ENCODE assay signal across 1 cellular context in the genomic region with DNA sequence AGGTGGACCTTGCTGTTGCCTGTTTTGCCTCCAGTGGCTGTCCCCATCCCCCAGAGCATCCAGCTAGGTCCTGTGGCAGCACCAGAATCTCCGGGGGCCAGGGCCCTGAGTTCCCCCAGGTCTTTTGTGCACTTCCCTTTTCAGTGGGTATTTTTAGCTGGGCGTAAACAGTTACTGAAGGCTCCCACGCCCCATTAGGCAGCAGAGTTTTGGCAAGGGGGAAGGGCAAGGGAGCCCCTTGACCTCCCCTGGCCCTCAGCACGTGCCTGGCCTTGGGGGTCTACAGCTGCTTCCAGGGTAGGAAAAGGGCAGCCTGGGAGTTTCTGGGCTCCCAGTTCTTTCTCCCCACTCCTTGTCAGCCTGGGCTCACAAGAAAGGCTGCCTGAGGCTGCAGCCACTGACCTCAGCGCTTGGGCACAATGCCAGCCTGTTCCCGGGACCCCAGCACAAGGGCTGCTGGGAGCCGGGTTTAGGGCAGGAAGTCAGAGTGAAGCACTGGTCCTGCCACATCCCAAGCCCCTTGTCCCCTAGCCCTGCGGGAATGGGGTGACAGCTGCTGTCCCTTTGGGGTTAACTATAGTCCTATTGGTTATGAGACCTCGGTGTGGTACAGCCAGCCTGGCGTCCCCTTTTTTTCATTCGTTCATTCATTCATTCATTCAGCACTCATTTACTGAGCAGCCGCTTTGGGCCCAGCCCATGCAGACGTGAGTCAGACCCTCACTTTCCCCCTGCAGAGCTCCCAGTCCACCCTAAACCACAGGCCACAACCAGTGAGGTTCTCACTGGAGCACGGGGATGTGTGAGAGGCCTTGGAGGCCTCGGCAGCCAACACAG.
TF ChIP-seq lines count a peak whose summit lies in the region.

No MANE protein-coding gene starts in this region.

TF ChIP-seq in H1, 55 proteins besides CTCF, POLR2A, EP300 and RAD21:
- TF ChIP-seq, protein P1, sequence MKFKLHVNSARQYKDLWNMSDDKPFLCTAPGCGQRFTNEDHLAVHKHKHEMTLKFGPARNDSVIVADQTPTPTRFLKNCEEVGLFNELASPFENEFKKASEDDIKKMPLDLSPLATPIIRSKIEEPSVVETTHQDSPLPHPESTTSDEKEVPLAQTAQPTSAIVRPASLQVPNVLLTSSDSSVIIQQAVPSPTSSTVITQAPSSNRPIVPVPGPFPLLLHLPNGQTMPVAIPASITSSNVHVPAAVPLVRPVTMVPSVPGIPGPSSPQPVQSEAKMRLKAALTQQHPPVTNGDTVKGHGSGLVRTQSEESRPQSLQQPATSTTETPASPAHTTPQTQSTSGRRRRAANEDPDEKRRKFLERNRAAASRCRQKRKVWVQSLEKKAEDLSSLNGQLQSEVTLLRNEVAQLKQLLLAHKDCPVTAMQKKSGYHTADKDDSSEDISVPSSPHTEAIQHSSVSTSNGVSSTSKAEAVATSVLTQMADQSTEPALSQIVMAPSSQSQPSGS (IDR thresholded peaks at IDR 0.05; ENCODE audit: low read length), result no peak
- TF ChIP-seq, protein P2, sequence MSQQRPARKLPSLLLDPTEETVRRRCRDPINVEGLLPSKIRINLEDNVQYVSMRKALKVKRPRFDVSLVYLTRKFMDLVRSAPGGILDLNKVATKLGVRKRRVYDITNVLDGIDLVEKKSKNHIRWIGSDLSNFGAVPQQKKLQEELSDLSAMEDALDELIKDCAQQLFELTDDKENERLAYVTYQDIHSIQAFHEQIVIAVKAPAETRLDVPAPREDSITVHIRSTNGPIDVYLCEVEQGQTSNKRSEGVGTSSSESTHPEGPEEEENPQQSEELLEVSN (IDR thresholded peaks at IDR 0.05), result no peak
- TF ChIP-seq MAFK (IDR thresholded peaks at IDR 0.05; ENCODE audit: low read depth, low read length), result no peak
- no peak for TF ChIP-seq SP1 (IDR thresholded peaks at IDR 0.05; ENCODE audit: low read depth, low read length)
- no peak for TF ChIP-seq FOSL1 (IDR thresholded peaks at IDR 0.05; ENCODE audit: insufficient read depth, low read depth, low read length)
- no peak for TF ChIP-seq TAF1 (IDR thresholded peaks at IDR 0.05; ENCODE audit: low read depth, low read length)
- TF ChIP-seq HDAC6 (IDR thresholded peaks at IDR 0.05; ENCODE audit: low read depth, low read length), result no peak
- TF ChIP-seq KDM1A (IDR thresholded peaks at IDR 0.05; ENCODE audit: borderline replicate concordance, low read length), result no peak
- no peak for TF ChIP-seq SIX5 (IDR thresholded peaks at IDR 0.05; ENCODE audit: low read depth, low read length)
- TF ChIP-seq SIN3A (conservative IDR thresholded peaks at IDR 0.05 in 1 of 2, IDR thresholded peaks at IDR 0.05 in 1 of 2; ENCODE audit: low read depth in 1 of 2, low read length in 2 of 2), result no peak
- TF ChIP-seq RFX5 (IDR thresholded peaks at IDR 0.05; ENCODE audit: borderline replicate concordance, low read depth, low read length), result no peak
- no peak for TF ChIP-seq JUN (IDR thresholded peaks at IDR 0.05; ENCODE audit: low read depth, low read length)
- no peak for TF ChIP-seq JUND (IDR thresholded peaks at IDR 0.05; ENCODE audit: low read length)
- no peak for TF ChIP-seq SP2 (IDR thresholded peaks at IDR 0.05; ENCODE audit: low read length)
